1 cellular context compared by ENCODE assay signal in the genomic region with DNA sequence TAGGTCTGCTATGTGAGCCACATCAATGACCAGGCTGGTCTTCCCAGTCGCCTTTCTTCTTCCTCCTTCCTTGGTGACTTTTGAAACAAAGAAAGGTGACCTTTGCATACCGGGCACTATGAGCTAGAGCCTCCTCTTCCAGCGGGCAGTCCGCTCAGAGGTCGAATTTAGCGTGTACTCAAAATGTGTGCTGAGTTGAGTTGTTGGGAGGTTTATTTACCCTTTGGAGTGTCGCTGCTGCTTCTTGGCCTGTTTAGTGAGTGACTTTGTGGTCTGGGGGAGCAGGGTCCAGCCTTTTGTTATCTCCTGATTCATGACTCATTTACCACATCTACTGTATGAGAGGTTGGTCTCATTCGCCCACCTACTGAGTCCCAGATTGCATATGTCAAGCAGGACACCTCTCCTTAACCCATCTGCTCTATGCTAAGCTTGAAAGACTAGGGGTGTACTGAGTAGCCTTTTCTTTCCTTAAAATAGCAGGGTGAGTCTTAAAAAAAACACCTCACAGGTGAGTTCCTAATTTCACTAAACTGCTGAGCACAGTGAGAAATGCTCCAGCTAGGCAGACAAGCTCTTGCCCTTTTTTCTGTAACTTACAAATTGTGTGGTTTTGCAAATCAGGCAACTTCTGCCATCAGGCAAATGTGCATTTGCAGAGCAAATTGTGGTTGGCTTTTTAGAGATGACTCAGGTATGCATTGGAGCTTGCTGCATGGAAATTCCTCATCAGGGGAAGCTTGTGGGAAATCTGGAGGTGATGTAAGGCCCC.
A peak's percentile ranks its signal among the peaks of the same experiment; 100 is the strongest.
TF ChIP-seq lines count a peak whose summit lies in the region.

No MANE protein-coding gene starts in this region.

TF ChIP-seq in K562, 482 proteins besides CTCF, POLR2A, EP300 and RAD21 (continued from another document and continues in another):
- TF ChIP-seq KDM1A (IDR thresholded peaks at IDR 0.05) (peak; percentile 68 to 74; a peak in 3 of 4 replicates), LCOR (CRISPR knock-in tag; IDR thresholded peaks at IDR 0.05) (0 out of 2 replicates have a peak, but pooled peaks have one; percentile 20), JUND (IDR thresholded peaks at IDR 0.05; ENCODE audit: borderline replicate concordance, low read depth, low read length) (peak; percentile 70), JUND (tag; IDR thresholded peaks at IDR 0.05; ENCODE audit: borderline replicate concordance, low read depth, low read length) (no peak), ZNF174 (CRISPR knock-in tag; IDR thresholded peaks at IDR 0.05) (no peak), ZNF143 (CRISPR knock-in tag; IDR thresholded peaks at IDR 0.05) (no peak), ZBTB7A (IDR thresholded peaks at IDR 0.05; ENCODE audit: borderline replicate concordance, control insufficient read depth, low read depth, low read length) (peak; percentile 46; the same call in 1 of the 2 replicates), SIN3A (IDR thresholded peaks at IDR 0.05; ENCODE audit: borderline replicate concordance in 2 of 2, control insufficient read depth in 1 of 2, low read depth in 2 of 2, low read length in 2 of 2) (no peak), ZNF133 (CRISPR knock-in tag; IDR thresholded peaks at IDR 0.05) (no peak), ZNF584 (CRISPR knock-in tag; IDR thresholded peaks at IDR 0.05; ENCODE audit: low read depth) (no peak), CHD4 (IDR thresholded peaks at IDR 0.05; ENCODE audit: insufficient read depth, insufficient replicate concordance, low read depth, low read length, poor library complexity, severe bottlenecking) (no peak), DPF2 (IDR thresholded peaks at IDR 0.05) (peak; percentile 42; the same call in 1 of the 2 replicates), ADNP (tag; IDR thresholded peaks at IDR 0.05) (no peak), MED1 (CRISPR knock-in tag; IDR thresholded peaks at IDR 0.05; ENCODE audit: borderline replicate concordance) (no peak), FOSL1 (tag; conservative IDR thresholded peaks at IDR 0.05) (peak; percentile 50), E2F3 (CRISPR knock-in tag; IDR thresholded peaks at IDR 0.05) (no peak), CBFA2T3 (IDR thresholded peaks at IDR 0.05) (peak; percentile 48), RBFOX2 (IDR thresholded peaks at IDR 0.05; ENCODE audit: low read depth, low read length) (no peak), NFIC (IDR thresholded peaks at IDR 0.05) (no peak), EGR1 (conservative IDR thresholded peaks at IDR 0.05) (peak; percentile 36; the same call in 1 of the 2 replicates), TBL1XR1 (IDR thresholded peaks at IDR 0.05; ENCODE audit: low read length in 2 of 2) (no peak), HDAC1 (IDR thresholded peaks at IDR 0.05) (no peak), SMC3 (conservative IDR thresholded peaks at IDR 0.05; ENCODE audit: insufficient read depth, low read depth, low read length) (no peak), RFX7 (CRISPR knock-in tag; IDR thresholded peaks at IDR 0.05) (no peak), TEAD4 (IDR thresholded peaks at IDR 0.05; ENCODE audit: low read length) (no peak; the same call in 1 of the 2 replicates), TEAD4 (CRISPR knock-in tag; IDR thresholded peaks at IDR 0.05; ENCODE audit: borderline replicate concordance) (no peak), ARID1B (IDR thresholded peaks at IDR 0.05) (peak; percentile 46), ZEB2 (IDR thresholded peaks at IDR 0.05) (no peak), CBX2 (IDR thresholded peaks at IDR 0.05; ENCODE audit: insufficient read depth, low read length, poor library complexity, severe bottlenecking) (no peak), RBM25 (IDR thresholded peaks at IDR 0.05; ENCODE audit: low read depth, low read length, severe bottlenecking) (no peak), PRPF4 (IDR thresholded peaks at IDR 0.05; ENCODE audit: insufficient read depth, low read depth, low read length, poor library complexity, severe bottlenecking) (no peak), BHLHE40 (IDR thresholded peaks at IDR 0.05; ENCODE audit: low read length) (peak; percentile 37; the same call in 1 of the 2 replicates), ZBTB1 (CRISPR knock-in tag; IDR thresholded peaks at IDR 0.05; ENCODE audit: borderline replicate concordance, low read depth) (no peak), ZNF134 (CRISPR knock-in tag; conservative IDR thresholded peaks at IDR 0.05) (peak; percentile 83), EP400 (IDR thresholded peaks at IDR 0.05) (no peak)
- TF ChIP-seq, protein P1, sequence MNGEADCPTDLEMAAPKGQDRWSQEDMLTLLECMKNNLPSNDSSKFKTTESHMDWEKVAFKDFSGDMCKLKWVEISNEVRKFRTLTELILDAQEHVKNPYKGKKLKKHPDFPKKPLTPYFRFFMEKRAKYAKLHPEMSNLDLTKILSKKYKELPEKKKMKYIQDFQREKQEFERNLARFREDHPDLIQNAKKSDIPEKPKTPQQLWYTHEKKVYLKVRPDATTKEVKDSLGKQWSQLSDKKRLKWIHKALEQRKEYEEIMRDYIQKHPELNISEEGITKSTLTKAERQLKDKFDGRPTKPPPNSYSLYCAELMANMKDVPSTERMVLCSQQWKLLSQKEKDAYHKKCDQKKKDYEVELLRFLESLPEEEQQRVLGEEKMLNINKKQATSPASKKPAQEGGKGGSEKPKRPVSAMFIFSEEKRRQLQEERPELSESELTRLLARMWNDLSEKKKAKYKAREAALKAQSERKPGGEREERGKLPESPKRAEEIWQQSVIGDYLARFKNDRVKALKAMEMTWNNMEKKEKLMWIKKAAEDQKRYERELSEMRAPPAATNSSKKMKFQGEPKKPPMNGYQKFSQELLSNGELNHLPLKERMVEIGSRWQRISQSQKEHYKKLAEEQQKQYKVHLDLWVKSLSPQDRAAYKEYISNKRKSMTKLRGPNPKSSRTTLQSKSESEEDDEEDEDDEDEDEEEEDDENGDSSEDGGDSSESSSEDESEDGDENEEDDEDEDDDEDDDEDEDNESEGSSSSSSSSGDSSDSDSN (IDR thresholded peaks at IDR 0.05; ENCODE audit: borderline replicate concordance in 1 of 2, low read depth in 2 of 2, low read length in 2 of 2): no peak
- TF ChIP-seq, protein P2, sequence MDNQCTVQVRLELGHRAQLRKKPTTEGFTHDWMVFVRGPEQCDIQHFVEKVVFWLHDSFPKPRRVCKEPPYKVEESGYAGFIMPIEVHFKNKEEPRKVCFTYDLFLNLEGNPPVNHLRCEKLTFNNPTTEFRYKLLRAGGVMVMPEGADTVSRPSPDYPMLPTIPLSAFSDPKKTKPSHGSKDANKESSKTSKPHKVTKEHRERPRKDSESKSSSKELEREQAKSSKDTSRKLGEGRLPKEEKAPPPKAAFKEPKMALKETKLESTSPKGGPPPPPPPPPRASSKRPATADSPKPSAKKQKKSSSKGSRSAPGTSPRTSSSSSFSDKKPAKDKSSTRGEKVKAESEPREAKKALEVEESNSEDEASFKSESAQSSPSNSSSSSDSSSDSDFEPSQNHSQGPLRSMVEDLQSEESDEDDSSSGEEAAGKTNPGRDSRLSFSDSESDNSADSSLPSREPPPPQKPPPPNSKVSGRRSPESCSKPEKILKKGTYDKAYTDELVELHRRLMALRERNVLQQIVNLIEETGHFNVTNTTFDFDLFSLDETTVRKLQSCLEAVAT (IDR thresholded peaks at IDR 0.05): no peak
- TF ChIP-seq, protein P3, sequence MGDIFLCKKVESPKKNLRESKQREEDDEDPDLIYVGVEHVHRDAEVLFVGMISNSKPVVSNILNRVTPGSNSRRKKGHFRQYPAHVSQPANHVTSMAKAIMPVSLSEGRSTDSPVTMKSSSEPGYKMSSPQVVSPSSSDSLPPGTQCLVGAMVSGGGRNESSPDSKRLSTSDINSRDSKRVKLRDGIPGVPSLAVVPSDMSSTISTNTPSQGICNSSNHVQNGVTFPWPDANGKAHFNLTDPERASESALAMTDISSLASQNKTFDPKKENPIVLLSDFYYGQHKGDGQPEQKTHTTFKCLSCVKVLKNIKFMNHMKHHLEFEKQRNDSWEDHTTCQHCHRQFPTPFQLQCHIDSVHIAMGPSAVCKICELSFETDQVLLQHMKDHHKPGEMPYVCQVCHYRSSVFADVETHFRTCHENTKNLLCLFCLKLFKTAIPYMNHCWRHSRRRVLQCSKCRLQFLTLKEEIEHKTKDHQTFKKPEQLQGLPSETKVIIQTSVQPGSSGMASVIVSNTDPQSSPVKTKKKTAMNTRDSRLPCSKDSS (IDR thresholded peaks at IDR 0.05; ENCODE audit: low read depth, partially characterized antibody): no peak
- TF ChIP-seq, protein P4, sequence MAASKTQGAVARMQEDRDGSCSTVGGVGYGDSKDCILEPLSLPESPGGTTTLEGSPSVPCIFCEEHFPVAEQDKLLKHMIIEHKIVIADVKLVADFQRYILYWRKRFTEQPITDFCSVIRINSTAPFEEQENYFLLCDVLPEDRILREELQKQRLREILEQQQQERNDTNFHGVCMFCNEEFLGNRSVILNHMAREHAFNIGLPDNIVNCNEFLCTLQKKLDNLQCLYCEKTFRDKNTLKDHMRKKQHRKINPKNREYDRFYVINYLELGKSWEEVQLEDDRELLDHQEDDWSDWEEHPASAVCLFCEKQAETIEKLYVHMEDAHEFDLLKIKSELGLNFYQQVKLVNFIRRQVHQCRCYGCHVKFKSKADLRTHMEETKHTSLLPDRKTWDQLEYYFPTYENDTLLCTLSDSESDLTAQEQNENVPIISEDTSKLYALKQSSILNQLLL (CRISPR knock-in tag; IDR thresholded peaks at IDR 0.05; ENCODE audit: borderline replicate concordance): no peak
- TF ChIP-seq, protein P5, sequence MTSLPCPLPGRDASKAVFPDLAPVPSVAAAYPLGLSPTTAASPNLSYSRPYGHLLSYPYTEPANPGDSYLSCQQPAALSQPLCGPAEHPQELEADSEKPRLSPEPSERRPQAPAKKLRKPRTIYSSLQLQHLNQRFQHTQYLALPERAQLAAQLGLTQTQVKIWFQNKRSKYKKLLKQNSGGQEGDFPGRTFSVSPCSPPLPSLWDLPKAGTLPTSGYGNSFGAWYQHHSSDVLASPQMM (CRISPR knock-in tag; IDR thresholded peaks at IDR 0.05): no peak
- TF ChIP-seq, protein P6, sequence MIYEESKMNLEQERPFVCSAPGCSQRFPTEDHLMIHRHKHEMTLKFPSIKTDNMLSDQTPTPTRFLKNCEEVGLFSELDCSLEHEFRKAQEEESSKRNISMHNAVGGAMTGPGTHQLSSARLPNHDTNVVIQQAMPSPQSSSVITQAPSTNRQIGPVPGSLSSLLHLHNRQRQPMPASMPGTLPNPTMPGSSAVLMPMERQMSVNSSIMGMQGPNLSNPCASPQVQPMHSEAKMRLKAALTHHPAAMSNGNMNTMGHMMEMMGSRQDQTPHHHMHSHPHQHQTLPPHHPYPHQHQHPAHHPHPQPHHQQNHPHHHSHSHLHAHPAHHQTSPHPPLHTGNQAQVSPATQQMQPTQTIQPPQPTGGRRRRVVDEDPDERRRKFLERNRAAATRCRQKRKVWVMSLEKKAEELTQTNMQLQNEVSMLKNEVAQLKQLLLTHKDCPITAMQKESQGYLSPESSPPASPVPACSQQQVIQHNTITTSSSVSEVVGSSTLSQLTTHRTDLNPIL (CRISPR knock-in tag; IDR thresholded peaks at IDR 0.05): no peak
- TF ChIP-seq, protein P7, sequence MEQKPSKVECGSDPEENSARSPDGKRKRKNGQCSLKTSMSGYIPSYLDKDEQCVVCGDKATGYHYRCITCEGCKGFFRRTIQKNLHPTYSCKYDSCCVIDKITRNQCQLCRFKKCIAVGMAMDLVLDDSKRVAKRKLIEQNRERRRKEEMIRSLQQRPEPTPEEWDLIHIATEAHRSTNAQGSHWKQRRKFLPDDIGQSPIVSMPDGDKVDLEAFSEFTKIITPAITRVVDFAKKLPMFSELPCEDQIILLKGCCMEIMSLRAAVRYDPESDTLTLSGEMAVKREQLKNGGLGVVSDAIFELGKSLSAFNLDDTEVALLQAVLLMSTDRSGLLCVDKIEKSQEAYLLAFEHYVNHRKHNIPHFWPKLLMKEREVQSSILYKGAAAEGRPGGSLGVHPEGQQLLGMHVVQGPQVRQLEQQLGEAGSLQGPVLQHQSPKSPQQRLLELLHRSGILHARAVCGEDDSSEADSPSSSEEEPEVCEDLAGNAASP (IDR thresholded peaks at IDR 0.05): no peak
- TF ChIP-seq, protein P8, sequence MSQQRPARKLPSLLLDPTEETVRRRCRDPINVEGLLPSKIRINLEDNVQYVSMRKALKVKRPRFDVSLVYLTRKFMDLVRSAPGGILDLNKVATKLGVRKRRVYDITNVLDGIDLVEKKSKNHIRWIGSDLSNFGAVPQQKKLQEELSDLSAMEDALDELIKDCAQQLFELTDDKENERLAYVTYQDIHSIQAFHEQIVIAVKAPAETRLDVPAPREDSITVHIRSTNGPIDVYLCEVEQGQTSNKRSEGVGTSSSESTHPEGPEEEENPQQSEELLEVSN (IDR thresholded peaks at IDR 0.05; ENCODE audit: borderline replicate concordance in 1 of 2, extremely low read depth in 1 of 2, insufficient read depth in 1 of 2, insufficient read length in 1 of 2, low read depth in 1 of 2, low read length in 1 of 2, poor library complexity in 1 of 2, severe bottlenecking in 1 of 2): no peak
- TF ChIP-seq, protein P9, sequence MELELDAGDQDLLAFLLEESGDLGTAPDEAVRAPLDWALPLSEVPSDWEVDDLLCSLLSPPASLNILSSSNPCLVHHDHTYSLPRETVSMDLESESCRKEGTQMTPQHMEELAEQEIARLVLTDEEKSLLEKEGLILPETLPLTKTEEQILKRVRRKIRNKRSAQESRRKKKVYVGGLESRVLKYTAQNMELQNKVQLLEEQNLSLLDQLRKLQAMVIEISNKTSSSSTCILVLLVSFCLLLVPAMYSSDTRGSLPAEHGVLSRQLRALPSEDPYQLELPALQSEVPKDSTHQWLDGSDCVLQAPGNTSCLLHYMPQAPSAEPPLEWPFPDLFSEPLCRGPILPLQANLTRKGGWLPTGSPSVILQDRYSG (tag; conservative IDR thresholded peaks at IDR 0.05; ENCODE audit: low read depth): no peak
- TF ChIP-seq, protein P10, sequence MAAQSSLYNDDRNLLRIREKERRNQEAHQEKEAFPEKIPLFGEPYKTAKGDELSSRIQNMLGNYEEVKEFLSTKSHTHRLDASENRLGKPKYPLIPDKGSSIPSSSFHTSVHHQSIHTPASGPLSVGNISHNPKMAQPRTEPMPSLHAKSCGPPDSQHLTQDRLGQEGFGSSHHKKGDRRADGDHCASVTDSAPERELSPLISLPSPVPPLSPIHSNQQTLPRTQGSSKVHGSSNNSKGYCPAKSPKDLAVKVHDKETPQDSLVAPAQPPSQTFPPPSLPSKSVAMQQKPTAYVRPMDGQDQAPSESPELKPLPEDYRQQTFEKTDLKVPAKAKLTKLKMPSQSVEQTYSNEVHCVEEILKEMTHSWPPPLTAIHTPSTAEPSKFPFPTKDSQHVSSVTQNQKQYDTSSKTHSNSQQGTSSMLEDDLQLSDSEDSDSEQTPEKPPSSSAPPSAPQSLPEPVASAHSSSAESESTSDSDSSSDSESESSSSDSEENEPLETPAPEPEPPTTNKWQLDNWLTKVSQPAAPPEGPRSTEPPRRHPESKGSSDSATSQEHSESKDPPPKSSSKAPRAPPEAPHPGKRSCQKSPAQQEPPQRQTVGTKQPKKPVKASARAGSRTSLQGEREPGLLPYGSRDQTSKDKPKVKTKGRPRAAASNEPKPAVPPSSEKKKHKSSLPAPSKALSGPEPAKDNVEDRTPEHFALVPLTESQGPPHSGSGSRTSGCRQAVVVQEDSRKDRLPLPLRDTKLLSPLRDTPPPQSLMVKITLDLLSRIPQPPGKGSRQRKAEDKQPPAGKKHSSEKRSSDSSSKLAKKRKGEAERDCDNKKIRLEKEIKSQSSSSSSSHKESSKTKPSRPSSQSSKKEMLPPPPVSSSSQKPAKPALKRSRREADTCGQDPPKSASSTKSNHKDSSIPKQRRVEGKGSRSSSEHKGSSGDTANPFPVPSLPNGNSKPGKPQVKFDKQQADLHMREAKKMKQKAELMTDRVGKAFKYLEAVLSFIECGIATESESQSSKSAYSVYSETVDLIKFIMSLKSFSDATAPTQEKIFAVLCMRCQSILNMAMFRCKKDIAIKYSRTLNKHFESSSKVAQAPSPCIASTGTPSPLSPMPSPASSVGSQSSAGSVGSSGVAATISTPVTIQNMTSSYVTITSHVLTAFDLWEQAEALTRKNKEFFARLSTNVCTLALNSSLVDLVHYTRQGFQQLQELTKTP (IDR thresholded peaks at IDR 0.05; ENCODE audit: low read depth in 1 of 2, partially characterized antibody in 2 of 2): no peak
